8 cellular contexts compared by ENCODE assay signal in genomic region chr11:61890536-61891330, GRCh38. TPM values are rescaled to one million over a fixed set of nuclear protein-coding genes. Genes with fewer than 3 reads are reported as not detected.
DNase-seq lines count a peak whose midpoint lies in the region; ATAC-seq lines count a peak whose summit lies in the region.

No MANE protein-coding gene starts in this region.

- H3K9me3 ChIP-seq in HUES6 (ENCODE audit: control insufficient read depth, insufficient read depth, low read depth, low read length): peaks cover 7% of the 10 kb centered on the region; the same call in 1 of the 2 replicates

- ATAC-seq in GM19395 (IDR thresholded peaks at IDR 0.05; ENCODE audit: unreplicated experiment) (peak; percentile 27), left lobe of liver (peak; percentile 23)

- H3K27ac ChIP-seq in HUES6 (ENCODE audit: low read depth, low read length) (no peak overlapping the region), cingulate gyrus (ENCODE audit: low read depth, low read length) (peak overlapping the region; percentile 83)

- H3K27me3 ChIP-seq in HUES6 (ENCODE audit: control insufficient read depth, insufficient read depth, low read length): no peaks in the 10 kb centered on the region; the same call in 1 of the 2 replicates

- H3K9ac ChIP-seq in HUES6 (ENCODE audit: low read length): peak overlapping the region; percentile 62

- peaks cover 10% of the 10 kb centered on the region for H3K4me1 ChIP-seq in HUES6 (ENCODE audit: control insufficient read depth, insufficient read depth, low read length)

- DNase-seq in CD1c-positive myeloid dendritic cell (ENCODE audit: extremely low spot score) (peak; percentile 65), T-helper 9 cell (peak; percentile 17), left lobe of liver (ENCODE audit: low spot score) (peak; percentile 59), NCI-H1105 (lab: John Stamatoyannopoulos, UW) (no peak)
- peak in 4 of 6 experiments; percentile 8 to 37 (median 26) for DNase-seq in stimulated activated naive CD4-positive, alpha-beta T cell (lab: John Stamatoyannopoulos, UW)

- peak overlapping the region; percentile 95 for H3K4me3 ChIP-seq in HUES6 (ENCODE audit: low read depth, low read length)

- no peaks in the 10 kb centered on the region for H3K36me3 ChIP-seq in HUES6 (ENCODE audit: control insufficient read depth, insufficient read depth, low read length)

RNA-seq across cellular contexts. Expression of gene FADS3, which starts 0.6 kb away (rescaled TPM):
- 15.0 TPM for total RNA-seq in left lobe of liver

RNA-seq across cellular contexts. Expression of gene RAB3IL1, which starts 26.6 kb away (rescaled TPM):
- total RNA-seq in left lobe of liver: 4.0 TPM

RNA-seq across cellular contexts. Expression of gene BEST1, which starts 59.4 kb away (rescaled TPM):
- total RNA-seq in left lobe of liver: 0.63 TPM
